Comparison of ENCODE assay signal across 2 cellular contexts in the genomic region with DNA sequence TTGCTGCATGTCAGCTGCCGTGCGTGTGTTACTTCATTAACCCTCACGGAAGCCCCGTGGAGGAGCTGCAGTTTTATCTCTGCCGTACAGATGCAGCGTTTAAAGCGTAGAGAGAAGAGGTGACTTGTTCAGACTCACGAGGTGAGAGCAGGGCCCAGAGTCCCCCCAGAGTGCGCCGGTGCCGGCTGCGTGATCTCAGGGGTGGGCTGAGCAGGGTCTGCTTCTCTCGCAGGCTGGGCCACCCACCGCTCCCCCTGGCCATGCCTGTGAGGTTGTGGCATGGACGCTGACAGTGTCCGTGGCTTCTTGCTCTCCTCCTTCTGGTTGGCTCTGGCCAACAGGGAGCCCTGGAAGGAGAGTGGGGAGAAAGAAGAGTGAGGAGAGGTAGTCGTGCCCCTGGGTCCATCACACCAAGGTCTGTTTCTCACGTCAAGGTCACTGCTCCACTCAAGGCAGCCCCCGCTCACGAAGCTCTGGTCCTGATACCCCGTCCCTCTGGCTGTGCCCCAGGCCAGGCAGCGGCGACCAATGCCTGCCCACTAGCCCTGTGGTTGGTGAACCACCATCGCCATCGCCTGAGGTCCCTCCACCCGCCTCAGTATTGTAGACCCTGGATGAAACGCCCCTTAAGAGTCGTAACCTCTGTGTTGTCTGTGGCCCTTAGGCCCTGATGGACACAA.
TF ChIP-seq lines count a peak whose summit lies in the region.

No MANE protein-coding gene starts in this region.

TF ChIP-seq in K562, 482 proteins besides CTCF, POLR2A, EP300 and RAD21:
- no peak for TF ChIP-seq ZNF551 (CRISPR knock-in tag; IDR thresholded peaks at IDR 0.05)
- no peak for TF ChIP-seq XRCC5 (IDR thresholded peaks at IDR 0.05; ENCODE audit: low read depth, low read length)
- peak; percentile 26 for TF ChIP-seq HNRNPLL (IDR thresholded peaks at IDR 0.05; ENCODE audit: low read depth, low read length, poor library complexity, severe bottlenecking)
- TF ChIP-seq NR2C2 (CRISPR knock-in tag; IDR thresholded peaks at IDR 0.05) = no peak
- TF ChIP-seq NR2C2 (tag; IDR thresholded peaks at IDR 0.05) = no peak
- no peak for TF ChIP-seq NCOA6 (IDR thresholded peaks at IDR 0.05)
- no peak for TF ChIP-seq BRCA1 (IDR thresholded peaks at IDR 0.05)
- no peak for TF ChIP-seq BRCA1 (CRISPR knock-in tag; IDR thresholded peaks at IDR 0.05)
- TF ChIP-seq, protein P1, sequence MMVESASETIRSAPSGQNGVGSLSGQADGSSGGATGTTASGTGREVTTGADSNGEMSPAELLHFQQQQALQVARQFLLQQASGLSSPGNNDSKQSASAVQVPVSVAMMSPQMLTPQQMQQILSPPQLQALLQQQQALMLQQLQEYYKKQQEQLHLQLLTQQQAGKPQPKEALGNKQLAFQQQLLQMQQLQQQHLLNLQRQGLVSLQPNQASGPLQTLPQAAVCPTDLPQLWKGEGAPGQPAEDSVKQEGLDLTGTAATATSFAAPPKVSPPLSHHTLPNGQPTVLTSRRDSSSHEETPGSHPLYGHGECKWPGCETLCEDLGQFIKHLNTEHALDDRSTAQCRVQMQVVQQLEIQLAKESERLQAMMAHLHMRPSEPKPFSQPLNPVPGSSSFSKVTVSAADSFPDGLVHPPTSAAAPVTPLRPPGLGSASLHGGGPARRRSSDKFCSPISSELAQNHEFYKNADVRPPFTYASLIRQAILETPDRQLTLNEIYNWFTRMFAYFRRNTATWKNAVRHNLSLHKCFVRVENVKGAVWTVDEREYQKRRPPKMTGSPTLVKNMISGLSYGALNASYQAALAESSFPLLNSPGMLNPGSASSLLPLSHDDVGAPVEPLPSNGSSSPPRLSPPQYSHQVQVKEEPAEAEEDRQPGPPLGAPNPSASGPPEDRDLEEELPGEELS (CRISPR knock-in tag; IDR thresholded peaks at IDR 0.05; ENCODE audit: borderline replicate concordance) = no peak
- TF ChIP-seq CXXC5 (CRISPR knock-in tag; IDR thresholded peaks at IDR 0.05) = no peak

TF ChIP-seq in H1, 55 proteins besides CTCF, POLR2A, EP300 and RAD21:
- no peak for TF ChIP-seq TAF1 (IDR thresholded peaks at IDR 0.05; ENCODE audit: low read depth, low read length)
- no peak for TF ChIP-seq SUZ12 (IDR thresholded peaks at IDR 0.05; ENCODE audit: low read length)
- TF ChIP-seq NRF1 (IDR thresholded peaks at IDR 0.05; ENCODE audit: low read depth, low read length) = no peak
- no peak for TF ChIP-seq CBX5 (IDR thresholded peaks at IDR 0.05; ENCODE audit: low read depth, low read length)
- TF ChIP-seq PHF8 (conservative IDR thresholded peaks at IDR 0.05; ENCODE audit: low read depth, low read length) = no peak
- no peak for TF ChIP-seq RNF2 (IDR thresholded peaks at IDR 0.05; ENCODE audit: borderline replicate concordance, low read depth, low read length, missing control alignments, poor library complexity, severe bottlenecking)
- no peak for TF ChIP-seq SIX5 (IDR thresholded peaks at IDR 0.05; ENCODE audit: low read depth, low read length)
- TF ChIP-seq ZNF274 (IDR thresholded peaks at IDR 0.05; ENCODE audit: borderline replicate concordance, extremely low read depth, low read length) = no peak
- no peak for TF ChIP-seq YY1 (IDR thresholded peaks at IDR 0.05; ENCODE audit: low read depth, low read length)
- TF ChIP-seq, protein P2, sequence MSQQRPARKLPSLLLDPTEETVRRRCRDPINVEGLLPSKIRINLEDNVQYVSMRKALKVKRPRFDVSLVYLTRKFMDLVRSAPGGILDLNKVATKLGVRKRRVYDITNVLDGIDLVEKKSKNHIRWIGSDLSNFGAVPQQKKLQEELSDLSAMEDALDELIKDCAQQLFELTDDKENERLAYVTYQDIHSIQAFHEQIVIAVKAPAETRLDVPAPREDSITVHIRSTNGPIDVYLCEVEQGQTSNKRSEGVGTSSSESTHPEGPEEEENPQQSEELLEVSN (IDR thresholded peaks at IDR 0.05) = no peak
- no peak for TF ChIP-seq SIRT6 (IDR thresholded peaks at IDR 0.05; ENCODE audit: low read length)
- TF ChIP-seq CREB1 (IDR thresholded peaks at IDR 0.05) = no peak
- TF ChIP-seq, protein P3, sequence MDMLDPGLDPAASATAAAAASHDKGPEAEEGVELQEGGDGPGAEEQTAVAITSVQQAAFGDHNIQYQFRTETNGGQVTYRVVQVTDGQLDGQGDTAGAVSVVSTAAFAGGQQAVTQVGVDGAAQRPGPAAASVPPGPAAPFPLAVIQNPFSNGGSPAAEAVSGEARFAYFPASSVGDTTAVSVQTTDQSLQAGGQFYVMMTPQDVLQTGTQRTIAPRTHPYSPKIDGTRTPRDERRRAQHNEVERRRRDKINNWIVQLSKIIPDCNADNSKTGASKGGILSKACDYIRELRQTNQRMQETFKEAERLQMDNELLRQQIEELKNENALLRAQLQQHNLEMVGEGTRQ (IDR thresholded peaks at IDR 0.05; ENCODE audit: low read length) = no peak
- TF ChIP-seq GABPA (IDR thresholded peaks at IDR 0.05; ENCODE audit: borderline replicate concordance, insufficient read depth, low read length) = no peak
- TF ChIP-seq GTF2F1 (IDR thresholded peaks at IDR 0.05; ENCODE audit: borderline replicate concordance, low read depth, low read length) = no peak
- TF ChIP-seq RXRA (IDR thresholded peaks at IDR 0.05; ENCODE audit: insufficient read depth, low read depth, low read length) = no peak
